In genomic region chr19:12984683-12985048, GRCh38 we compare ENCODE assay signal across 13 cellular contexts. TPM values are rescaled to one million over a fixed set of nuclear protein-coding genes. Genes with fewer than 3 reads are reported as not detected.
A peak's percentile ranks its signal among the peaks of the same experiment; 100 is the strongest.
DNase-seq lines count a peak whose midpoint lies in the region; ATAC-seq and TF ChIP-seq lines count a peak whose summit lies in the region.
"Had no signal": no experiment of that assay in that cellular context is flagged by ENCODE, and none has a peak within 500 bp of the region (broad histone marks: within the 10 kb centered on the region; RNA-seq: fewer than 3 reads in every experiment).

No MANE protein-coding gene starts in this region.

- intact Hi-C loops in thyroid gland (cut with DNase I) = loop anchor here (5.0 kb wide), 1 partner anchor 48 kb away; no protein-coding TSS in a partner anchor

- no peaks in the 10 kb centered on the region for H3K79me1 ChIP-seq in mesenchymal stem cell (replicated peaks; ENCODE audit: low read length, poor library complexity, severe bottlenecking)

- H2BK12ac ChIP-seq in mesenchymal stem cell (ENCODE audit: low read length in 2 of 2) = no peak overlapping the region

- H3K27ac ChIP-seq in mesenchymal stem cell (ENCODE audit: low read length, poor library complexity, severe bottlenecking) = no peak overlapping the region
- H3K27ac ChIP-seq in substantia nigra (ENCODE audit: low read depth, low read length, poor library complexity, severe bottlenecking) = peak overlapping the region; percentile 93
- no peak overlapping the region for H3K27ac ChIP-seq in thyroid gland
- H3K27ac ChIP-seq: ascending aorta had no signal

- H2BK120ac ChIP-seq in mesenchymal stem cell (ENCODE audit: low read depth, low read length) = no peak overlapping the region

- H2AK5ac ChIP-seq in mesenchymal stem cell (ENCODE audit: low read length, severe bottlenecking) = no peak overlapping the region

- TF ChIP-seq CTCF in thyroid gland (IDR thresholded peaks at IDR 0.05) = no peak

- H3K9me3 ChIP-seq in mesenchymal stem cell (ENCODE audit: control insufficient read depth, low read length) = no peaks in the 10 kb centered on the region
- H3K9me3 ChIP-seq in thyroid gland = no peaks in the 10 kb centered on the region
- H3K9me3 ChIP-seq: ascending aorta had no signal

- no peak overlapping the region for H2AFZ ChIP-seq in mesenchymal stem cell (ENCODE audit: low read depth, low read length)

- H3K36me3 ChIP-seq in mesenchymal stem cell (ENCODE audit: control insufficient read depth in 1 of 2, insufficient read depth in 2 of 2, low read depth in 1 of 2, low read length in 2 of 2) = no peaks in the 10 kb centered on the region
- no peaks in the 10 kb centered on the region for H3K36me3 ChIP-seq in thyroid gland
- H3K36me3 ChIP-seq: ascending aorta had no signal

- peak overlapping the region; percentile 28 for H3K9ac ChIP-seq in mesenchymal stem cell (ENCODE audit: low read length)

- H2BK15ac ChIP-seq in mesenchymal stem cell (ENCODE audit: low read depth, poor library complexity, severe bottlenecking) = no peak overlapping the region

- no peak for TF ChIP-seq POLR2A in thyroid gland (IDR thresholded peaks at IDR 0.05)

- no peak overlapping the region for H4K8ac ChIP-seq in mesenchymal stem cell (ENCODE audit: low read length)

- ATAC-seq in SK-N-SH treated with all-trans-retinoic acid at 6 μM for 48 hours = no peak

- H3K4me1 ChIP-seq in mesenchymal stem cell (ENCODE audit: control insufficient read depth, insufficient read depth, low read depth, low read length) = peaks cover 10% of the 10 kb centered on the region
- H3K4me1 ChIP-seq in thyroid gland = peaks cover 4 to 14% of the 10 kb centered on the region in 2 donors

- H3K14ac ChIP-seq in mesenchymal stem cell (ENCODE audit: low read length in 2 of 2) = no peak overlapping the region

- H3K23ac ChIP-seq in mesenchymal stem cell (ENCODE audit: low read length in 2 of 2) = no peak overlapping the region

- WGBS in mesenchymal stem cell = 48% methylated on average over 9 of the region's 10 CpGs
- 31 to 60% methylated on average over 1 to 7 of the region's 10 CpGs for WGBS in thyroid gland, 2 donors

- no peak overlapping the region for H3K4me2 ChIP-seq in mesenchymal stem cell (ENCODE audit: low read length, poor library complexity, severe bottlenecking)

- H3K4ac ChIP-seq in mesenchymal stem cell (ENCODE audit: low read depth in 1 of 2, low read length in 2 of 2) = no peak overlapping the region

- no peak overlapping the region for H4K91ac ChIP-seq in mesenchymal stem cell (ENCODE audit: low read length)

- no peak overlapping the region for H2BK5ac ChIP-seq in mesenchymal stem cell (ENCODE audit: low read depth, low read length, poor library complexity, severe bottlenecking)

- H3K4me3 ChIP-seq in mesenchymal stem cell (ENCODE audit: insufficient read depth in 1 of 2, low read depth in 1 of 2, low read length in 2 of 2) = no peak overlapping the region
- H3K4me3 ChIP-seq in thyroid gland (replicated peaks in 1 of 3) = no peak overlapping the region
- H3K4me3 ChIP-seq: ascending aorta had no signal

- H3K27me3 ChIP-seq in mesenchymal stem cell (ENCODE audit: control insufficient read depth in 1 of 2, insufficient read depth in 1 of 2, low read length in 2 of 2) = peaks cover 0 to 67% of the 10 kb centered on the region in 2 experiments
- H3K27me3 ChIP-seq in thyroid gland = no peaks in the 10 kb centered on the region
- H3K27me3 ChIP-seq: ascending aorta had no signal

- DNase-seq in NCI-H1092 (lab: John Stamatoyannopoulos, UW) (peak; percentile 25), NCI-H1092 treated with DMSO at 0.1 percent for 48 hours (lab: John Stamatoyannopoulos, UW) (no peak), amygdala (lab: John Stamatoyannopoulos, UW) (peak in 30 of 56 donors; percentile 27 to 72 (median 55)), mesenchymal stem cell (no peak), substantia nigra (lab: John Stamatoyannopoulos, UW) (peak in 31 of 49 donors; percentile 18 to 69 (median 49)), cerebellar cortex (ENCODE audit: low spot score) (no peak), thyroid gland (no peak)
- DNase-seq: activated CD4-positive, CD25-positive, alpha-beta regulatory T cell treated with anti-CD3 and anti-CD28 coated beads, Interleukin-2, amount 50 U/mL, for 72 hours; activated T-cell treated with anti-CD3 and anti-CD28 coated beads, Interleukin-2, amount 50 U/mL, for 4 hours; HCEC 1CT; NCI-H2029 had no signal

- H3K18ac ChIP-seq in mesenchymal stem cell (ENCODE audit: low read depth in 1 of 2, low read length in 2 of 2) = no peak overlapping the region

TF ChIP-seq in SK-N-SH treated with all-trans-retinoic acid at 6 μM for 48 hours, 23 proteins besides CTCF, POLR2A, EP300 and RAD21:
- TF ChIP-seq CSRNP3 (CRISPR knock-in tag; IDR thresholded peaks at IDR 0.05) = no peak
- no peak for TF ChIP-seq CSDC2 (CRISPR knock-in tag; IDR thresholded peaks at IDR 0.05)
- TF ChIP-seq OSR1 (CRISPR knock-in tag; IDR thresholded peaks at IDR 0.05) = no peak
- TF ChIP-seq POU6F1 (CRISPR knock-in tag; IDR thresholded peaks at IDR 0.05; ENCODE audit: borderline replicate concordance, low read depth) = no peak
- no peak for TF ChIP-seq ESRRG (CRISPR knock-in tag; IDR thresholded peaks at IDR 0.05)
- TF ChIP-seq GLIS3 (CRISPR knock-in tag; IDR thresholded peaks at IDR 0.05) = no peak
- TF ChIP-seq ZNF565 (CRISPR knock-in tag; conservative IDR thresholded peaks at IDR 0.05; ENCODE audit: low read depth) = no peak
- TF ChIP-seq ZC3H10 (CRISPR knock-in tag; IDR thresholded peaks at IDR 0.05) = no peak

RNA-seq across cellular contexts. Expression of gene NFIX, which starts 10.6 kb away (rescaled TPM):
- 4.6 TPM for polyA plus RNA-seq in mesenchymal stem cell (2013, experiment 1 of 2)
- 4.6 TPM for polyA plus RNA-seq in mesenchymal stem cell (2013, experiment 2 of 2)
- total RNA-seq in thyroid gland = 10 to 100 TPM; 38.8 to 70.2 (median 62.4) TPM

RNA-seq across cellular contexts. Expression of gene DAND5, which starts 15.3 kb away (rescaled TPM):
- polyA plus RNA-seq in mesenchymal stem cell (2013, experiment 1 of 2) = 0.01 TPM
- polyA plus RNA-seq in mesenchymal stem cell (2013, experiment 2 of 2) = not detected
- under 1 TPM in 2 of 4 donors, not detected in 2; 0.40 to 0.45 TPM for total RNA-seq in thyroid gland
- total RNA-seq: activated T-cell treated with anti-CD3 and anti-CD28 coated beads, Interleukin-2, amount 50 U/mL, for 4 hours; ascending aorta had no signal

RNA-seq across cellular contexts. Expression of gene GADD45GIP1, which starts 27.6 kb away (rescaled TPM):
- polyA plus RNA-seq in mesenchymal stem cell (2013, experiment 1 of 2) = 47.1 TPM
- 47.3 TPM for polyA plus RNA-seq in mesenchymal stem cell (2013, experiment 2 of 2)
- 10 to 100 TPM; 31.8 to 68.3 (median 55.2) TPM for total RNA-seq in thyroid gland

RNA-seq across cellular contexts. Expression of gene RAD23A, which starts 39.0 kb away (rescaled TPM):
- polyA plus RNA-seq in mesenchymal stem cell (2013, experiment 1 of 2) = 112 TPM
- polyA plus RNA-seq in mesenchymal stem cell (2013, experiment 2 of 2) = 113 TPM
- 100 to 1,000 TPM in 2 of 4 donors, 10 to 100 TPM in 2; 72.0 to 128 (median 101) TPM for total RNA-seq in thyroid gland

RNA-seq across cellular contexts. Expression of gene CALR, which starts 46.3 kb away (rescaled TPM):
- polyA plus RNA-seq in mesenchymal stem cell (2013, experiment 1 of 2) = 1,694 TPM
- 1,663 TPM for polyA plus RNA-seq in mesenchymal stem cell (2013, experiment 2 of 2)
- total RNA-seq in thyroid gland = 1,000 to 10,000 TPM; 1,892 to 4,270 (median 2,942) TPM

Comparison
In these comparisons a context has a peak if more than half of its experiments do, and no peak if none do; other contexts are left out.
1. DNase-seq: peak in NCI-H1092 (single experiment), amygdala (30 of 56) and substantia nigra (31 of 49); none in NCI-H1092 treated with DMSO at 0.1 percent for 48 hours (single experiment), mesenchymal stem cell (single experiment), cerebellar cortex (single experiment) and thyroid gland (0 of 2).